In genomic region chr3:25176999-25177398, GRCh38 we compare ENCODE assay signal across 24 cellular contexts.
DNase-seq lines count a peak whose midpoint lies in the region; TF ChIP-seq lines count a peak whose summit lies in the region.
"Had no signal": no experiment of that assay in that cellular context is flagged by ENCODE, and none has a peak within 500 bp of the region (broad histone marks: within the 10 kb centered on the region; RNA-seq: fewer than 3 reads in every experiment).

No MANE protein-coding gene starts in this region.

- no peak overlapping the region for H3K27ac ChIP-seq in tibial nerve
- H3K27ac ChIP-seq: A549; BLaER1 treated with 17β-estradiol and CSF1 and Interleukin-3, amounts not matched to agents 10 nM and 100 nM; GM23248 had no signal

- CTCF ChIA-PET in GM10248 (lab: Yijun Ruan, JAX): no interaction called here

- H3K9me3 Mint-ChIP-seq in nephron: peaks cover 2% of the 10 kb centered on the region

- TF ChIP-seq CTCF in AG10803 (conservative IDR thresholded peaks at IDR 0.05; ENCODE audit: low read length) (no peak), nephron (IDR thresholded peaks at IDR 0.05; ENCODE audit: unreplicated experiment in 3 of 3) (no peak), GM10248 (IDR thresholded peaks at IDR 0.05; ENCODE audit: control extremely low read depth, extremely low read depth, low read depth, missing control alignments) (no peak), tibial nerve (IDR thresholded peaks at IDR 0.05) (no peak)

- peaks cover 23% of the 10 kb centered on the region for H3K4me1 Mint-ChIP-seq in nephron
- H3K4me1 Mint-ChIP-seq: B cell; CD14-positive monocyte; CD8-positive, alpha-beta memory T cell had no signal

- POLR2A ChIA-PET in GM10248 (lab: Yijun Ruan, JAX): no interaction called here

- TF ChIP-seq POLR2A in tibial nerve (IDR thresholded peaks at IDR 0.05): no peak

- no peak overlapping the region for H3K4me3 Mint-ChIP-seq in nephron
- H3K4me3 Mint-ChIP-seq: B cell; CD14-positive monocyte; CD4-positive, alpha-beta T cell had no signal

- DNase-seq in AG10803 (ENCODE audit: low read depth) (peak; percentile 4), EH (ENCODE audit: low read depth) (peak; percentile 39), astrocyte of the hippocampus (ENCODE audit: low read depth, low spot score) (peak; percentile 15), GM19238 (ENCODE audit: insufficient read length, low spot score) (no peak), GM10248 (ENCODE audit: extremely low spot score) (no peak), tibial nerve (ENCODE audit: low spot score in 2 of 2) (no peak)
- no peak for DNase-seq in effector CD4-positive, alpha-beta T cell
- DNase-seq: 8988T; ACHN; Calu3; CD4-positive, alpha-beta T cell; CD8-positive, alpha-beta memory T cell; COR-L47; DMS53; DMS79 treated with DMSO at 0.1 percent for 48 hours; GM23248; H7; HCEC 1CT had no signal

- no peak for TF ChIP-seq EP300 in tibial nerve (IDR thresholded peaks at IDR 0.05)

- peak overlapping the region in 2 of 3 experiments; percentile 20 to 23 for H3K27ac Mint-ChIP-seq in nephron
- H3K27ac Mint-ChIP-seq: B cell; CD14-positive monocyte; CD4-positive, alpha-beta T cell; CD8-positive, alpha-beta memory T cell had no signal

- no peaks in the 10 kb centered on the region for H3K9me3 ChIP-seq in tibial nerve
- H3K9me3 ChIP-seq: A549; BLaER1 treated with 17β-estradiol and CSF1 and Interleukin-3, amounts not matched to agents 10 nM and 100 nM had no signal

- H3K4me3 ChIP-seq in AG10803 (ENCODE audit: low read length) (no peak overlapping the region), tibial nerve (no peak overlapping the region)
- H3K4me3 ChIP-seq: A549; BLaER1 treated with 17β-estradiol and CSF1 and Interleukin-3, amounts not matched to agents 10 nM and 100 nM; GM12878; GM23248 had no signal

- H3K4me1 ChIP-seq in tibial nerve: no peaks in the 10 kb centered on the region
- H3K4me1 ChIP-seq: A549; BLaER1 treated with 17β-estradiol and CSF1 and Interleukin-3, amounts not matched to agents 10 nM and 100 nM had no signal

- H3K36me3 ChIP-seq in tibial nerve: no peaks in the 10 kb centered on the region
- H3K36me3 ChIP-seq: BLaER1 treated with 17β-estradiol and CSF1 and Interleukin-3, amounts not matched to agents 10 nM and 100 nM had no signal

- H3K27me3 ChIP-seq in tibial nerve: no peaks in the 10 kb centered on the region
- H3K27me3 ChIP-seq: BLaER1 treated with 17β-estradiol and CSF1 and Interleukin-3, amounts not matched to agents 10 nM and 100 nM had no signal

- no peaks in the 10 kb centered on the region for H3K36me3 Mint-ChIP-seq in nephron (ENCODE audit: low read depth)
- H3K36me3 Mint-ChIP-seq: CD14-positive monocyte; CD8-positive, alpha-beta memory T cell had no signal

- peaks cover 4% of the 10 kb centered on the region for H3K27me3 Mint-ChIP-seq in nephron (ENCODE audit: low read depth)
- H3K27me3 Mint-ChIP-seq: B cell; CD4-positive, alpha-beta T cell; CD8-positive, alpha-beta memory T cell had no signal

- WGBS in tibial nerve, 2 donors: 24 to 38% methylated on average over 2 of the region's 2 CpGs

Comparison
In these comparisons a context has a peak if more than half of its experiments do, and no peak if none do; other contexts are left out.
1. DNase-seq: peak in AG10803 (single experiment), EH (single experiment) and astrocyte of the hippocampus (single experiment); none in effector CD4-positive, alpha-beta T cell (single experiment), GM19238 (single experiment), GM10248 (single experiment) and tibial nerve (0 of 2).